ENCODE assay signal across 24 cellular contexts in the genomic region with DNA sequence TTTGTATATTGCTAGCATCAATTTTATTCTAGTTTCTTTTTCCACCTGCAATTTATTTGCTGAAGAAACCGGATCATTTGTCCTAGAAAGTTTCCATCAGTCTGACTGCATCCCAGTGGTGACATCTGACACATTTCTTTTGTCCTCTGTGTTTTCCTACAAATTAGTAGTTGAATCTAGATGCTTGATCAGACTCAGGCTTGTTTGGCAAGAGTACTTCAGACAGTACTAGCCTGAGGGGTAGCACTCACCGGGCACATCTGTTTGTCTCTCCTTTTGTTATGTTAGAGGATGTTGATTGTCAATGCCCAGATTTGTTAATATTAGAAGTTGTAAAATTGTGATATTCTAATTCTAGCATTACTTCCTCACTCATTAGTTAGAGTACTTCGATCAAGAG.
A peak's percentile ranks its signal among the peaks of the same experiment; 100 is the strongest.
DNase-seq lines count a peak whose midpoint lies in the region; ATAC-seq and TF ChIP-seq lines count a peak whose summit lies in the region.
"Had no signal": no experiment of that assay in that cellular context is flagged by ENCODE, and none has a peak within 500 bp of the region (broad histone marks: within the 10 kb centered on the region; RNA-seq: fewer than 3 reads in every experiment).

No MANE protein-coding gene starts in this region.

- TF ChIP-seq CTCF in osteocyte (IDR thresholded peaks at IDR 0.05) = no peak

- peak overlapping the region; percentile 60 for H3K27ac Mint-ChIP-seq in osteocyte (ENCODE audit: unreplicated experiment)
- H3K27ac Mint-ChIP-seq: activated CD4-positive, alpha-beta memory T cell treated with anti-CD3 and anti-CD28 coated beads, Interleukin-2, amount 10 ng/mL, durations not matched to agents 7 days and 5 days; activated naive CD4-positive, alpha-beta T cell treated with anti-CD3 and anti-CD28 coated beads, Interleukin-2, amount 50 U/mL, for 24 hours; activated T-helper 2 cell treated with anti-CD3 and anti-CD28 coated beads, Interferon-gamma antibody, Interleukin-2, Interleukin-4, amounts not matched to agents 10 μg/mL and 5 μg/mL and 100 μg/mL, durations not matched to agents 14 hours and 24 hours and 36 hours; CD4-positive, CD25-positive, alpha-beta regulatory T cell; nephron; T-helper 17 cell had no signal

- no peaks in the 10 kb centered on the region for H3K27me3 Mint-ChIP-seq in osteocyte (ENCODE audit: unreplicated experiment)
- H3K27me3 Mint-ChIP-seq: activated CD4-positive, alpha-beta memory T cell treated with anti-CD3 and anti-CD28 coated beads, Interleukin-2, amount 10 ng/mL, durations not matched to agents 7 days and 5 days; activated naive CD4-positive, alpha-beta T cell treated with anti-CD3 and anti-CD28 coated beads, Interleukin-2, amount 50 U/mL, for 24 hours; T-helper 17 cell had no signal

- no peak overlapping the region for H3K4me3 Mint-ChIP-seq in osteocyte (ENCODE audit: unreplicated experiment)
- H3K4me3 Mint-ChIP-seq: activated CD4-positive, alpha-beta memory T cell treated with anti-CD3 and anti-CD28 coated beads, Interleukin-2, amount 10 ng/mL, durations not matched to agents 7 days and 5 days; activated naive CD4-positive, alpha-beta T cell treated with anti-CD3 and anti-CD28 coated beads, Interleukin-2, amount 50 U/mL, for 24 hours; CD4-positive, CD25-positive, alpha-beta regulatory T cell; nephron; T-helper 17 cell had no signal

- H3K4me1 Mint-ChIP-seq in osteocyte (ENCODE audit: unreplicated experiment) = peaks cover 9% of the 10 kb centered on the region
- H3K4me1 Mint-ChIP-seq: activated CD4-positive, alpha-beta memory T cell treated with anti-CD3 and anti-CD28 coated beads, Interleukin-2, amount 10 ng/mL, durations not matched to agents 7 days and 5 days; activated naive CD4-positive, alpha-beta T cell treated with anti-CD3 and anti-CD28 coated beads, Interleukin-2, amount 50 U/mL, for 24 hours; nephron; T-helper 17 cell had no signal

- H3K9me3 Mint-ChIP-seq in osteocyte (ENCODE audit: unreplicated experiment) = peaks cover 28% of the 10 kb centered on the region
- H3K9me3 Mint-ChIP-seq: activated CD4-positive, alpha-beta memory T cell treated with anti-CD3 and anti-CD28 coated beads, Interleukin-2, amount 10 ng/mL, durations not matched to agents 7 days and 5 days; activated naive CD4-positive, alpha-beta T cell treated with anti-CD3 and anti-CD28 coated beads, Interleukin-2, amount 50 U/mL, for 24 hours; activated T-helper 2 cell treated with anti-CD3 and anti-CD28 coated beads, Interferon-gamma antibody, Interleukin-2, Interleukin-4, amounts not matched to agents 10 μg/mL and 5 μg/mL and 100 μg/mL, durations not matched to agents 14 hours and 24 hours and 36 hours had no signal

- no peak for ATAC-seq in GM18858 (IDR thresholded peaks at IDR 0.05; ENCODE audit: unreplicated experiment)
- ATAC-seq: HCT116, heart right ventricle, T-helper 17 cell had no signal

- DNase-seq in NCI-H1105 treated with DMSO at 0.1 percent for 48 hours (lab: John Stamatoyannopoulos, UW) = peak; percentile 26
- no peak for DNase-seq in NCI-H1105 (lab: John Stamatoyannopoulos, UW)
- DNase-seq in NCI-H146 treated with DMSO at 0.1 percent for 48 hours (lab: John Stamatoyannopoulos, UW; ENCODE audit: unreplicated experiment) = peak; percentile 94
- DNase-seq in NCI-H774 (lab: John Stamatoyannopoulos, UW) = peak; percentile 64
- DNase-seq in osteocyte (ENCODE audit: extremely low spot score, unreplicated experiment) = no peak
- no peak for DNase-seq in ureter (ENCODE audit: low spot score)
- no peak for DNase-seq in NCI-H2171 (lab: John Stamatoyannopoulos, UW)
- DNase-seq: activated CD4-positive, alpha-beta memory T cell treated with anti-CD3 and anti-CD28 coated beads, Interleukin-2, amount 10 ng/mL, durations not matched to agents 7 days and 5 days; activated CD4-positive, CD25-positive, alpha-beta regulatory T cell treated with anti-CD3 and anti-CD28 coated beads, Interleukin-2, amount 50 U/mL, for 72 hours; activated CD8-positive, alpha-beta memory T cell treated with anti-CD3 and anti-CD28 coated beads, Interleukin-2, amount 50 U/mL, for 48 hours; amygdala; CD4-positive, CD25-positive, alpha-beta regulatory T cell; colonic mucosa; effector memory CD4-positive, alpha-beta T cell; heart right ventricle; KG1; NCI-H510A treated with DMSO at 0.1 percent for 48 hours; stimulated activated naive CD4-positive, alpha-beta T cell; T-helper 17 cell had no signal

- H3K36me3 Mint-ChIP-seq in osteocyte (ENCODE audit: unreplicated experiment) = peaks cover 33% of the 10 kb centered on the region
- H3K36me3 Mint-ChIP-seq: CD4-positive, CD25-positive, alpha-beta regulatory T cell had no signal

Comparison
In these comparisons a context has a peak if more than half of its experiments do, and no peak if none do; other contexts are left out.
1. DNase-seq: peak in NCI-H1105 treated with DMSO at 0.1 percent for 48 hours (single experiment), NCI-H146 treated with DMSO at 0.1 percent for 48 hours (single experiment) and NCI-H774 (single experiment); none in NCI-H1105 (single experiment), osteocyte (single experiment), ureter (single experiment) and NCI-H2171 (single experiment).